Comparison of ENCODE assay signal across 21 cellular contexts in the genomic region with DNA sequence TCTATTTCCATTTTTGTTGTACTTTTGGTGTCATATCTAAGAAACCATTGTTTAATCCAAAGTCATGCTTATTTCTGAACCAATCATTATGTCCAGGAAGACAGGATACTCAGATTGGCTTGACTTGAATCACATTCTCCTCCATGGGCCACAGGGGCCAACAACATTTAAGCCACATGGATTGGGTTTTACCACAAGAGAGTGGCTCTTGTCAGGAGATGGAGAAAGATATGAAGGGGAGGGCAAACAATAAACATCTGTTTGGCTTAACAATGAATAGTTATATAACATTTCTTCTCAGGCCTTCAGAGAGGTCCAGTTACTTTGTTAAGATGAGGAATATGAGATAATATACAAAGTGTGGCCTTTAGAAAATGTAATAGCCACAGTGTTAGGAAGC. TPM values are rescaled to one million over a fixed set of nuclear protein-coding genes. Genes with fewer than 3 reads are reported as not detected.
"Had no signal": no experiment of that assay in that cellular context is flagged by ENCODE, and none has a peak within 500 bp of the region (broad histone marks: within the 10 kb centered on the region; RNA-seq: fewer than 3 reads in every experiment).

No MANE protein-coding gene starts in this region.

- ATAC-seq: K562, SK-N-SH treated with all-trans-retinoic acid at 6 μM for 48 hours had no signal

- DNase-seq: Kasumi-1, MM.1S, NCI-H1092 treated with DMSO at 0.1 percent for 48 hours, NCI-H1436, NCI-H187, NCI-H2029, NCI-H2081 treated with DMSO at 0.1 percent for 48 hours, NCI-H2171, NCI-H226, NCI-H446, NCI-H510A, NCI-H524 treated with DMSO at 0.1 percent for 48 hours, NCI-H69, NCI-H774, SHP77 had no signal

- H3K4me3 ChIP-seq: K562 had no signal

- H3K4me3 Mint-ChIP-seq: IgD-negative memory B cell had no signal

- H3K36me3 Mint-ChIP-seq: IgD-negative memory B cell had no signal

- H3K27ac ChIP-seq: HL-60, KMS-11, RWPE1 had no signal

- H3K27me3 Mint-ChIP-seq: IgD-negative memory B cell had no signal

- H3K4me2 ChIP-seq: KMS-11 had no signal

- H3K4me1 Mint-ChIP-seq: IgD-negative memory B cell had no signal

- H3K27ac Mint-ChIP-seq: IgD-negative memory B cell had no signal

RNA-seq across cellular contexts. Expression of gene GXYLT2, which starts 44.6 kb away (rescaled TPM):
- polyA plus RNA-seq: IgD-negative memory B cell had no signal
